In the genomic region with DNA sequence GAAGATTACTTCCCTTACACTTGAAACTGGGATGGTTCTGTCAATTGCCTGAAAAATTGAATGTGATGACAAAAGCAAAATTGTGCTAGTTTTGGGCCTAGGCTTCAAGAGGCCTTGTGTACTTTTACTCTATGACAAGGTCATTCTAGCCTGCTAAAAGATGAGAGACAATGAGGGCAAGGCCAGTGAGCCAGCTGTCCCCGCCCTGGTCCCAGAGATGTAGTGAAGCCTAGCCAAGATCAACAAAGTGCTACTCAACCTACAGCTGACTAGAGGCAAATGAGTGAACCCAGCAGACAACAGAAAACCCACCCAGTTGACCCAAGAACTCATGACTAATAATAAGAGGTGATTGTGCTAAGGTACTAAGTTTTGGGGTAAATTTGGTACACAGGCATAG, we compare ENCODE assay signal across 1 cellular context.
TF ChIP-seq lines count a peak whose summit lies in the region.

No MANE protein-coding gene starts in this region.

TF ChIP-seq in HepG2, 621 proteins besides CTCF, POLR2A, EP300 and RAD21 (continued from another document):
- TF ChIP-seq SOX13 (IDR thresholded peaks at IDR 0.05): no peak
- peak in 1 of 2 experiments; percentile 40; a peak in 2 of 4 replicates for TF ChIP-seq SOX13 (CRISPR knock-in tag; conservative IDR thresholded peaks at IDR 0.05 in 1 of 2, IDR thresholded peaks at IDR 0.05 in 1 of 2)
- no peak for TF ChIP-seq ZNF549 (CRISPR knock-in tag; IDR thresholded peaks at IDR 0.05)
- TF ChIP-seq, protein P1, sequence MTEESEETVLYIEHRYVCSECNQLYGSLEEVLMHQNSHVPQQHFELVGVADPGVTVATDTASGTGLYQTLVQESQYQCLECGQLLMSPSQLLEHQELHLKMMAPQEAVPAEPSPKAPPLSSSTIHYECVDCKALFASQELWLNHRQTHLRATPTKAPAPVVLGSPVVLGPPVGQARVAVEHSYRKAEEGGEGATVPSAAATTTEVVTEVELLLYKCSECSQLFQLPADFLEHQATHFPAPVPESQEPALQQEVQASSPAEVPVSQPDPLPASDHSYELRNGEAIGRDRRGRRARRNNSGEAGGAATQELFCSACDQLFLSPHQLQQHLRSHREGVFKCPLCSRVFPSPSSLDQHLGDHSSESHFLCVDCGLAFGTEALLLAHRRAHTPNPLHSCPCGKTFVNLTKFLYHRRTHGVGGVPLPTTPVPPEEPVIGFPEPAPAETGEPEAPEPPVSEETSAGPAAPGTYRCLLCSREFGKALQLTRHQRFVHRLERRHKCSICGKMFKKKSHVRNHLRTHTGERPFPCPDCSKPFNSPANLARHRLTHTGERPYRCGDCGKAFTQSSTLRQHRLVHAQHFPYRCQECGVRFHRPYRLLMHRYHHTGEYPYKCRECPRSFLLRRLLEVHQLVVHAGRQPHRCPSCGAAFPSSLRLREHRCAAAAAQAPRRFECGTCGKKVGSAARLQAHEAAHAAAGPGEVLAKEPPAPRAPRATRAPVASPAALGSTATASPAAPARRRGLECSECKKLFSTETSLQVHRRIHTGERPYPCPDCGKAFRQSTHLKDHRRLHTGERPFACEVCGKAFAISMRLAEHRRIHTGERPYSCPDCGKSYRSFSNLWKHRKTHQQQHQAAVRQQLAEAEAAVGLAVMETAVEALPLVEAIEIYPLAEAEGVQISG (CRISPR knock-in tag; IDR thresholded peaks at IDR 0.05): no peak
